8 cellular contexts compared by ENCODE assay signal in genomic region chr16:19898924-19899604, GRCh38. TPM values are rescaled to one million over a fixed set of nuclear protein-coding genes. Genes with fewer than 3 reads are reported as not detected.
DNase-seq lines count a peak whose midpoint lies in the region; ATAC-seq, FAIRE-seq and TF ChIP-seq lines count a peak whose summit lies in the region.

No MANE protein-coding gene starts in this region.

- WGBS in A549 (ENCODE audit: missing lambda C conversion rate): 2% methylated on average over 13 of the region's 13 CpGs
- WGBS in mesenchymal stem cell: 20% methylated on average over 9 of the region's 13 CpGs

- peak overlapping the region; percentile 48 for H2AFZ ChIP-seq in mesenchymal stem cell (ENCODE audit: low read depth, low read length)

- TF ChIP-seq RAD21 in A549 (conservative IDR thresholded peaks at IDR 0.05 in 1 of 2, IDR thresholded peaks at IDR 0.05 in 1 of 2): peak; percentile 78 to 84

- H2BK120ac ChIP-seq in mesenchymal stem cell (ENCODE audit: low read depth, low read length): no peak overlapping the region

- no peak overlapping the region for H3K9ac ChIP-seq in mesenchymal stem cell (ENCODE audit: low read length)

- CTCF ChIA-PET in A549 (lab: Yijun Ruan, JAX): interaction anchor here (0.6 to 17.4 kb wide), 23 partner anchors 8 to 494 kb away, joined by 3 to 374 read pairs (median 4); no protein-coding TSS in a partner anchor

- no peak overlapping the region for H4K91ac ChIP-seq in mesenchymal stem cell (ENCODE audit: low read length)

- peak; percentile 61 for FAIRE-seq in A549 (lab: Jason Lieb, UNC)
- FAIRE-seq in urothelium cell line (lab: Jason Lieb, UNC): no peak

- H4K8ac ChIP-seq in mesenchymal stem cell (ENCODE audit: low read length): no peak overlapping the region

- H3K14ac ChIP-seq in mesenchymal stem cell (ENCODE audit: low read length in 2 of 2): peak overlapping the region in 1 of 2 experiments; percentile 76

- H3K27me3 ChIP-seq in GM06990 (replicated peaks; ENCODE audit: control insufficient read depth, insufficient read depth, low read length): no peaks in the 10 kb centered on the region
- peaks cover 18 to 26% of the 10 kb centered on the region in 2 experiments for H3K27me3 ChIP-seq in mesenchymal stem cell (ENCODE audit: control insufficient read depth in 1 of 2, insufficient read depth in 1 of 2, low read length in 2 of 2)

- H2BK5ac ChIP-seq in mesenchymal stem cell (ENCODE audit: low read depth, low read length, poor library complexity, severe bottlenecking): no peak overlapping the region

- peak; percentile 66 to 68 for DNase-seq in A549 (ENCODE audit: low read depth in 1 of 2, low spot score in 1 of 2)
- DNase-seq in GM06990 (ENCODE audit: extremely low read depth, insufficient read length): peak; percentile 18
- peak; percentile 76 for DNase-seq in NAMALWA (ENCODE audit: low spot score)
- DNase-seq in T-helper 9 cell: peak; percentile 9
- DNase-seq in effector CD8-positive, alpha-beta T cell (lab: John Stamatoyannopoulos, UW): peak; percentile 5
- peak; percentile 63 for DNase-seq in mesenchymal stem cell
- DNase-seq in urothelium cell line (ENCODE audit: low spot score): peak; percentile 54
- DNase-seq in activated gamma-delta T cell (lab: John Stamatoyannopoulos, UW): no peak

- H3K4me2 ChIP-seq in A549: peak overlapping the region; percentile 52; the same call in 2 of the 3 replicates
- H3K4me2 ChIP-seq in mesenchymal stem cell (ENCODE audit: low read length, poor library complexity, severe bottlenecking): no peak overlapping the region

- H3K27ac ChIP-seq in A549 (no peak overlapping the region), mesenchymal stem cell (ENCODE audit: low read length, poor library complexity, severe bottlenecking) (no peak overlapping the region)

- 0 out of 3 replicates have a peak, but pooled peaks cover 4% of the 10 kb centered on the region for H3K4me1 ChIP-seq in A549
- H3K4me1 ChIP-seq in mesenchymal stem cell (ENCODE audit: control insufficient read depth, insufficient read depth, low read depth, low read length): peaks cover 2% of the 10 kb centered on the region

- TF ChIP-seq EP300 in A549 (IDR thresholded peaks at IDR 0.05): no peak

- no peaks in the 10 kb centered on the region for H3K79me1 ChIP-seq in mesenchymal stem cell (replicated peaks; ENCODE audit: low read length, poor library complexity, severe bottlenecking)

- no peak overlapping the region for H3K4ac ChIP-seq in mesenchymal stem cell (ENCODE audit: low read depth in 1 of 2, low read length in 2 of 2)

- no peak overlapping the region for H2BK15ac ChIP-seq in mesenchymal stem cell (ENCODE audit: low read depth, poor library complexity, severe bottlenecking)

- H3K4me3 ChIP-seq in A549: no peak overlapping the region
- H3K4me3 ChIP-seq in GM06990 (replicated peaks; ENCODE audit: low read depth, low read length): no peak overlapping the region
- H3K4me3 ChIP-seq in mesenchymal stem cell (ENCODE audit: insufficient read depth in 1 of 2, low read depth in 1 of 2, low read length in 2 of 2): no peak overlapping the region

- TF ChIP-seq CTCF in A549 (IDR thresholded peaks at IDR 0.05) (peak; percentile 69), GM06990 (IDR thresholded peaks at IDR 0.05; ENCODE audit: insufficient read depth, low read length, poor library complexity, severe bottlenecking) (peak; percentile 76)

- H3K36me3 ChIP-seq in GM06990 (ENCODE audit: control insufficient read depth, insufficient read depth, low read length) (no peaks in the 10 kb centered on the region), mesenchymal stem cell (ENCODE audit: control insufficient read depth in 1 of 2, insufficient read depth in 2 of 2, low read depth in 1 of 2, low read length in 2 of 2) (no peaks in the 10 kb centered on the region)

- POLR2A ChIA-PET in A549 (lab: Yijun Ruan, JAX): no interaction called here

- H3K18ac ChIP-seq in mesenchymal stem cell (ENCODE audit: low read depth in 1 of 2, low read length in 2 of 2): no peak overlapping the region

- TF ChIP-seq POLR2A in A549 (IDR thresholded peaks at IDR 0.05; ENCODE audit: low read length): no peak

- no peak overlapping the region for H2BK12ac ChIP-seq in mesenchymal stem cell (ENCODE audit: low read length in 2 of 2)

- ATAC-seq in A549: peak; percentile 87 to 90; a peak in 5 of 6 replicates

- H3K23ac ChIP-seq in mesenchymal stem cell (ENCODE audit: low read length in 2 of 2): peak overlapping the region in 1 of 2 experiments; percentile 94

- no peaks in the 10 kb centered on the region for H3K9me3 ChIP-seq in A549
- H3K9me3 ChIP-seq in mesenchymal stem cell (ENCODE audit: control insufficient read depth, low read length): no peaks in the 10 kb centered on the region

- H2AK5ac ChIP-seq in mesenchymal stem cell (ENCODE audit: low read length, severe bottlenecking): no peak overlapping the region

TF ChIP-seq in A549, 52 proteins besides CTCF, POLR2A, EP300 and RAD21:
- peak; percentile 64; the same call in 2 of the 3 replicates for TF ChIP-seq SMC3 (IDR thresholded peaks at IDR 0.05)
- TF ChIP-seq FOXS1 (CRISPR knock-in tag; IDR thresholded peaks at IDR 0.05): no peak

RNA-seq across cellular contexts. Expression of gene GPRC5B, which starts 14.4 kb away (rescaled TPM):
- 12.1 and 12.8 TPM in 2 replicates for polyA plus RNA-seq in A549 (2011; rRNA removed)
- 25.6 and 45.7 TPM in 2 replicates for polyA plus RNA-seq in A549 (2012; cell fraction: cytosol; rRNA removed)
- 35.0 and 48.2 TPM in 2 replicates for polyA plus RNA-seq in A549 (2012; cell fraction: nucleus; rRNA removed)
- polyA plus RNA-seq in A549 (2017; fragmentation: RNase III; extraction: RNeasy Plus Mini Kit Qiagen cat#74134 plus additional on column Dnase treatment): 19.1 to 26.6 TPM (median 23.6 TPM) in 3 replicates
- polyA minus RNA-seq in A549 (2011; rRNA and poly(A)+ RNA removed): 7.3 and 8.5 TPM in 2 replicates
- polyA plus RNA-seq in mesenchymal stem cell (2013, experiment 1 of 2): 47.0 TPM
- 51.7 TPM for polyA plus RNA-seq in mesenchymal stem cell (2013, experiment 2 of 2)
